In the genomic region with DNA sequence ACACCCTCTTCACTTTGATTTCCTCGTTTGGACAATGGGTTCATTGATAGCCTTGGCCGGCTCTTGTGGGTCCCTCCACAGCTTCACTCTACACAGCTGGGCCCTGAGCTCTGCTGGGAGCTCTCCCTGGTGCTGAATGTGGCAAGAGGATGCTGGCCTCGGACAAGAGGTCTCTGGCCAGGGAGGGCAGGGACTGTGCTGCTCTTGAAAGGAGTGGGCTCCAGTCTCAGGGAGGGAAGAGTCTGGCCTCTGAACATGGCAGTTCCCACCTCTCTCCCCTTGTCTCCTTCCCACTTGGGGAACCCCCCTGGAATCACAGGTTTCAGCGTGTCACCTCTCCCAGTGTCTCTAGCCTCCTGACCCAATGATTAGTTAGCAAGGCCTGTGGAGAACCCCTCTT, we compare ENCODE assay signal across 8 cellular contexts.
DNase-seq lines count a peak whose midpoint lies in the region; ATAC-seq lines count a peak whose summit lies in the region.

No MANE protein-coding gene starts in this region.

- DNase-seq in ELR (ENCODE audit: low read depth) (peak; percentile 77), Kasumi-1 (lab: John Stamatoyannopoulos, UW) (peak; percentile 14 to 49), amygdala (lab: John Stamatoyannopoulos, UW) (peak in 54 of 56 donors; percentile 13 to 85 (median 58)), iPS-NIHi11 (ENCODE audit: low spot score) (peak; percentile 89), stromal cell of bone marrow (ENCODE audit: low read depth) (peak; percentile 63), NCI-H1105 (lab: John Stamatoyannopoulos, UW) (no peak), activated gamma-delta T cell (lab: John Stamatoyannopoulos, UW) (no peak)

- no peak for ATAC-seq in GM21381 (IDR thresholded peaks at IDR 0.05; ENCODE audit: unreplicated experiment)

Comparison
In these comparisons a context has a peak if more than half of its experiments do, and no peak if none do; other contexts are left out.
1. DNase-seq: peak in ELR (single experiment), Kasumi-1 (2 of 2), amygdala (54 of 56), iPS-NIHi11 (single experiment) and stromal cell of bone marrow (single experiment); none in NCI-H1105 (single experiment) and activated gamma-delta T cell (single experiment).